In the genomic region with DNA sequence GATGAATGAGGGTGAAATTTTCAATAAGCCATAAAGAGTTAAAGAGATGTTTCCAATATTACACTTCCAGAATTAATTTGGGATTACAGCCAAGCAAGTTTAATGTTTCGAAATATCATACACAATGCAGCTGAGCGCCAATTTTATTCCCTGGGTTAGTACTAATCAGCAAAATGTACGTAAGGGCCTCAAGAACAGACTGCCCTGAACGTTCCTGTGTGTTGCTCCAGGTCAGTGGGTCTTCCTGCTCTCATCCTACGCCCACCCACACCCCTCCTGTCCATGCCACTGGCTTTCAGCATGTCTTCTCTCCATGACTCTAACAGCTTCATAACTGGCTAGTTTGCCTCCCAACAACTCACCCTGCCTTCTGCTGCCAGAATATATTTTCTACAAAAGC, we compare ENCODE assay signal across 20 cellular contexts.
A peak's percentile ranks its signal among the peaks of the same experiment; 100 is the strongest.
DNase-seq lines count a peak whose midpoint lies in the region; ATAC-seq and TF ChIP-seq lines count a peak whose summit lies in the region.
"Had no signal": no experiment of that assay in that cellular context is flagged by ENCODE, and none has a peak within 500 bp of the region (broad histone marks: within the 10 kb centered on the region; RNA-seq: fewer than 3 reads in every experiment).

No MANE protein-coding gene starts in this region.

- POLR2A ChIA-PET in MCF 10A (lab: Yijun Ruan, JAX), result interaction anchor here (0.6 to 1.3 kb wide), 6 partner anchors 14 to 1206 kb away, joined by 3 to 4 read pairs (median 3); no protein-coding TSS in a partner anchor

- DNase-seq in MCF 10A (ENCODE audit: unreplicated experiment), result peak; percentile 35
- DNase-seq in mammary epithelial cell, result no peak
- DNase-seq in mucosa of descending colon, result no peak
- DNase-seq in transverse colon, result no peak
- no peak for DNase-seq in LoVo (ENCODE audit: low spot score)
- DNase-seq in activated effector memory CD4-positive, alpha-beta T cell treated with anti-CD3 and anti-CD28 coated beads, Interleukin-2, amount 50 U/mL, for 16 hours, result no peak
- DNase-seq: CD4-positive, CD25-positive, alpha-beta regulatory T cell; DMS153; DND-41; HCEC 1CT; Kasumi-1; MG63; NCI-H2029 treated with DMSO at 0.1 percent for 48 hours; NCI-H69; RPMI8226; SHP77 had no signal

- intact Hi-C loops in MCF 10A (cut with micrococcal nuclease) (no loop called here), mammary epithelial cell (cut with micrococcal nuclease) (no loop called here), mucosa of descending colon (cut with DNase I, micrococcal nuclease) (loop anchor here in 1 of 2 donors (2.0 kb wide), 1 partner anchor 50 kb away; no protein-coding TSS in a partner anchor), transverse colon (cut with DNase I; ENCODE audit: low total_unique reads) (no loop called here)

- TF ChIP-seq POLR2A in transverse colon (IDR thresholded peaks at IDR 0.05), result no peak

- H3K4me2 ChIP-seq in mammary epithelial cell (ENCODE audit: insufficient read depth, low read depth, low read length), result no peak overlapping the region

- no peak overlapping the region for H3K27ac ChIP-seq in mammary epithelial cell (ENCODE audit: insufficient read depth, low read depth, low read length)
- peak overlapping the region; percentile 78 to 79 for H3K27ac ChIP-seq in esophagus (ENCODE audit: low read depth in 2 of 2, low read length in 1 of 2)
- peak overlapping the region; percentile 17 to 60 (median 54) for H3K27ac ChIP-seq in transverse colon
- H3K27ac ChIP-seq: 22Rv1 had no signal

- CTCF ChIA-PET in MCF 10A (lab: Yijun Ruan, JAX), result interaction anchor here (0.8 to 1.3 kb wide), 3 partner anchors 118 to 432 kb away, joined by 3 read pairs; no protein-coding TSS in a partner anchor
- CTCF ChIA-PET in mammary epithelial cell (lab: Charles Lee; ENCODE audit: low non-redundant PET), result no interaction called here

- ATAC-seq in mucosa of descending colon, result peak; percentile 3
- ATAC-seq in HG03520 (IDR thresholded peaks at IDR 0.05; ENCODE audit: unreplicated experiment), result no peak
- ATAC-seq: HepG2 had no signal

- H3K4me3 Mint-ChIP-seq in MCF 10A (ENCODE audit: unreplicated experiment), result no peak overlapping the region

- TF ChIP-seq EP300 in transverse colon (IDR thresholded peaks at IDR 0.05; ENCODE audit: low read depth), result no peak

- H3K4me1 Mint-ChIP-seq in MCF 10A (ENCODE audit: insufficient read depth, unreplicated experiment), result peaks cover 33% of the 10 kb centered on the region

- H3K4me1 ChIP-seq in mammary epithelial cell (ENCODE audit: insufficient read depth, low read length) (peaks cover 18% of the 10 kb centered on the region), esophagus (ENCODE audit: control insufficient read depth in 2 of 2, insufficient read depth in 2 of 2, low read length in 1 of 2) (peaks cover 2 to 9% of the 10 kb centered on the region in 2 donors), mucosa of descending colon (ENCODE audit: low read depth) (peaks cover 35% of the 10 kb centered on the region), transverse colon (peaks cover 11 to 37% (median 23%) of the 10 kb centered on the region in 4 donors)

- no peaks in the 10 kb centered on the region for H3K27me3 Mint-ChIP-seq in MCF 10A (ENCODE audit: insufficient read depth, unreplicated experiment)
- H3K27me3 Mint-ChIP-seq: CD4-positive, CD25-positive, alpha-beta regulatory T cell had no signal

- peaks cover 6% of the 10 kb centered on the region for H3K79me2 ChIP-seq in mammary epithelial cell (ENCODE audit: insufficient read depth, low read length)

- no peaks in the 10 kb centered on the region for H4K20me1 ChIP-seq in mammary epithelial cell (ENCODE audit: insufficient read depth, low read length)

- 46% methylated on average over 5 of the region's 5 CpGs for WGBS in mammary epithelial cell (ENCODE audit: low coverage, missing lambda C conversion rate)
- 25 to 28% methylated on average over 5 of the region's 5 CpGs for WGBS in esophagus, 2 donors
- 0 to 37% methylated on average over 1 to 5 of the region's 5 CpGs for WGBS in transverse colon (ENCODE audit: low coverage in 1 of 2), 2 donors

- dilution Hi-C loops in mammary epithelial cell (cut with HindIII; ENCODE audit: low sequenced_read_pairs), result no loop called here

- no peak overlapping the region for H3K4me3 ChIP-seq in mammary epithelial cell (replicated peaks in 1 of 3; ENCODE audit: insufficient read depth in 1 of 3, low read depth in 2 of 3, low read length in 3 of 3)
- H3K4me3 ChIP-seq in esophagus (ENCODE audit: low read depth in 1 of 2, low read length in 2 of 2), result no peak overlapping the region
- H3K4me3 ChIP-seq in mucosa of descending colon, result no peak overlapping the region
- no peak overlapping the region for H3K4me3 ChIP-seq in transverse colon
- H3K4me3 ChIP-seq: MG63 had no signal

- no peaks in the 10 kb centered on the region for H3K9me3 Mint-ChIP-seq in MCF 10A (ENCODE audit: unreplicated experiment)

- H3K9ac ChIP-seq in mammary epithelial cell (ENCODE audit: insufficient read depth, low read length), result no peak overlapping the region

- in situ Hi-C loops in mammary epithelial cell (cut with MboI; ENCODE audit: low sequenced_read_pairs in 2 of 2) (no loop called here), transverse colon (cut with MboI; ENCODE audit: low pct_ligation_motif_present in 1 of 4, low pct_unique_long_range_greater_than_20kb in 1 of 4, low sequenced_read_pairs in 3 of 4) (no loop called here)

- BruUV-seq in MCF 10A (replicated peaks; lab: Mats Ljungman, UMichigan) (no TSS peak), mammary epithelial cell (replicated peaks; lab: Mats Ljungman, UMichigan) (no TSS peak)

- H3K27me3 ChIP-seq in mammary epithelial cell (ENCODE audit: insufficient read depth, low read length) (no peaks in the 10 kb centered on the region), esophagus (ENCODE audit: control insufficient read depth in 1 of 2, insufficient read depth in 2 of 2, low read length in 2 of 2) (no peaks in the 10 kb centered on the region), transverse colon (no peaks in the 10 kb centered on the region)
- H3K27me3 ChIP-seq: MG63 had no signal

- H3K36me3 ChIP-seq in mammary epithelial cell (ENCODE audit: insufficient read depth, low read length), result no peaks in the 10 kb centered on the region
- H3K36me3 ChIP-seq in esophagus (ENCODE audit: control insufficient read depth in 2 of 2, insufficient read depth in 2 of 2, low read length in 1 of 2), result no peaks in the 10 kb centered on the region
- no peaks in the 10 kb centered on the region for H3K36me3 ChIP-seq in mucosa of descending colon (ENCODE audit: low read depth)
- H3K36me3 ChIP-seq in transverse colon, result no peaks in the 10 kb centered on the region
- H3K36me3 ChIP-seq: MG63 had no signal

- TF ChIP-seq CTCF in MCF 10A (IDR thresholded peaks at IDR 0.05; ENCODE audit: unreplicated experiment) (no peak), mammary epithelial cell (conservative IDR thresholded peaks at IDR 0.05 in 1 of 2, IDR thresholded peaks at IDR 0.05 in 1 of 2; ENCODE audit: extremely low read depth in 1 of 2, insufficient read depth in 1 of 2, low read depth in 1 of 2, low read length in 2 of 2) (no peak), mucosa of descending colon (IDR thresholded peaks at IDR 0.05) (no peak), transverse colon (IDR thresholded peaks at IDR 0.05) (no peak)

- H3K36me3 Mint-ChIP-seq in MCF 10A (ENCODE audit: insufficient read depth, unreplicated experiment), result no peaks in the 10 kb centered on the region
- H3K36me3 Mint-ChIP-seq: CD4-positive, CD25-positive, alpha-beta regulatory T cell had no signal

- H2AFZ ChIP-seq in mammary epithelial cell (ENCODE audit: low read depth, low read length), result no peak overlapping the region

- H3K9me3 ChIP-seq in mammary epithelial cell (replicated peaks; ENCODE audit: insufficient read depth, low read length) (no peaks in the 10 kb centered on the region), esophagus (ENCODE audit: control insufficient read depth in 2 of 2, insufficient read depth in 1 of 2, low read depth in 1 of 2, low read length in 1 of 2) (no peaks in the 10 kb centered on the region), mucosa of descending colon (no peaks in the 10 kb centered on the region), transverse colon (no peaks in the 10 kb centered on the region)
- H3K9me3 ChIP-seq: MG63 had no signal

- no peak overlapping the region for H3K27ac Mint-ChIP-seq in MCF 10A (ENCODE audit: low read depth, unreplicated experiment)
